ENCODE assay signal across 8 cellular contexts in genomic region chr15:51380999-51381806, GRCh38. TPM values are rescaled to one million over a fixed set of nuclear protein-coding genes. Genes with fewer than 3 reads are reported as not detected.
A peak's percentile ranks its signal among the peaks of the same experiment; 100 is the strongest.
DNase-seq lines count a peak whose midpoint lies in the region; ATAC-seq, FAIRE-seq and TF ChIP-seq lines count a peak whose summit lies in the region.

No MANE protein-coding gene starts in this region.

- no peak overlapping the region for H3K27ac ChIP-seq in HUES6 (ENCODE audit: low read depth, low read length)

- H3K27ac Mint-ChIP-seq in stimulated activated memory B cell treated with anti-CD40 and anti-IgM and Interleukin-4, amounts not matched to agents 10 μg/mL and 1 μg/mL and 100 μg/mL, for 72 hours, result no peak overlapping the region

- H3K9me3 ChIP-seq in HUES6 (ENCODE audit: control insufficient read depth, insufficient read depth, low read depth, low read length), result no peaks in the 10 kb centered on the region

- FAIRE-seq in bronchial epithelial cell (lab: Jason Lieb, UNC), result peak; percentile 83

- H3K4me3 ChIP-seq in HUES6 (ENCODE audit: low read depth, low read length), result 0 out of 2 replicates have a peak overlapping the region, but pooled peaks have one; percentile 5
- H3K4me3 ChIP-seq in bronchial epithelial cell (ENCODE audit: low read depth, low read length), result no peak overlapping the region
- no peak overlapping the region for H3K4me3 ChIP-seq in kidney epithelial cell (ENCODE audit: low read depth, low read length)

- no peak overlapping the region for H3K4me3 Mint-ChIP-seq in stimulated activated memory B cell treated with anti-CD40 and anti-IgM and Interleukin-4, amounts not matched to agents 10 μg/mL and 1 μg/mL and 100 μg/mL, for 72 hours

- peak; percentile 83 for TF ChIP-seq CTCF in bronchial epithelial cell (IDR thresholded peaks at IDR 0.05; ENCODE audit: insufficient read depth, low read length, severe bottlenecking)
- peak; percentile 78 for TF ChIP-seq CTCF in kidney epithelial cell (IDR thresholded peaks at IDR 0.05; ENCODE audit: insufficient read depth, low read length, poor library complexity, severe bottlenecking)

- H3K4me1 ChIP-seq in HUES6 (ENCODE audit: control insufficient read depth, insufficient read depth, low read length), result no peaks in the 10 kb centered on the region; the same call in 1 of the 2 replicates

- H3K27me3 ChIP-seq in HUES6 (ENCODE audit: control insufficient read depth, insufficient read depth, low read length), result peaks cover 3% of the 10 kb centered on the region; the same call in 1 of the 2 replicates
- H3K27me3 ChIP-seq in bronchial epithelial cell (ENCODE audit: control insufficient read depth, insufficient read depth, low read length), result peaks cover 3% of the 10 kb centered on the region
- no peaks in the 10 kb centered on the region for H3K27me3 ChIP-seq in kidney epithelial cell (ENCODE audit: control insufficient read depth, insufficient read depth, low read length)

- peaks cover 39% of the 10 kb centered on the region for H3K27me3 Mint-ChIP-seq in stimulated activated memory B cell treated with anti-CD40 and anti-IgM and Interleukin-4, amounts not matched to agents 10 μg/mL and 1 μg/mL and 100 μg/mL, for 72 hours

- H3K36me3 Mint-ChIP-seq in stimulated activated memory B cell treated with anti-CD40 and anti-IgM and Interleukin-4, amounts not matched to agents 10 μg/mL and 1 μg/mL and 100 μg/mL, for 72 hours, result no peaks in the 10 kb centered on the region

- H3K36me3 ChIP-seq in HUES6 (ENCODE audit: control insufficient read depth, insufficient read depth, low read length) (no peaks in the 10 kb centered on the region), bronchial epithelial cell (ENCODE audit: control insufficient read depth, insufficient read depth, low read length) (no peaks in the 10 kb centered on the region), kidney epithelial cell (ENCODE audit: control insufficient read depth, insufficient read depth, low read length) (no peaks in the 10 kb centered on the region)

- H3K4me1 Mint-ChIP-seq in stimulated activated memory B cell treated with anti-CD40 and anti-IgM and Interleukin-4, amounts not matched to agents 10 μg/mL and 1 μg/mL and 100 μg/mL, for 72 hours, result no peaks in the 10 kb centered on the region

- H3K9ac ChIP-seq in HUES6 (ENCODE audit: low read length), result no peak overlapping the region

- peak; percentile 82 to 83 for DNase-seq in NCI-H524 (lab: John Stamatoyannopoulos, UW)
- DNase-seq in NCI-H524 treated with DMSO at 0.1 percent for 48 hours (lab: John Stamatoyannopoulos, UW), result no peak
- DNase-seq in OCI-M1 (lab: John Stamatoyannopoulos, UW), result peak; percentile 85
- DNase-seq in bronchial epithelial cell (ENCODE audit: low read depth), result peak; percentile 70
- DNase-seq in kidney epithelial cell (ENCODE audit: low read depth), result no peak

- H3K9me3 Mint-ChIP-seq in stimulated activated memory B cell treated with anti-CD40 and anti-IgM and Interleukin-4, amounts not matched to agents 10 μg/mL and 1 μg/mL and 100 μg/mL, for 72 hours, result no peaks in the 10 kb centered on the region

- ATAC-seq in GM21381 (IDR thresholded peaks at IDR 0.05; ENCODE audit: unreplicated experiment), result peak; percentile 80
- peak; percentile 80 for ATAC-seq in stimulated activated memory B cell treated with anti-CD40 and anti-IgM and Interleukin-4, amounts not matched to agents 10 μg/mL and 1 μg/mL and 100 μg/mL, for 72 hours

RNA-seq across cellular contexts. Expression of gene GLDN, which starts 39.7 kb away (rescaled TPM):
- total RNA-seq in bronchial epithelial cell (0.13 and 0.26 TPM in 2 replicates), kidney epithelial cell (not detected in 2 replicates)

RNA-seq across cellular contexts. Expression of gene CYP19A1, which starts 42.8 kb away (rescaled TPM):
- total RNA-seq in bronchial epithelial cell, result not detected in 2 replicates
- total RNA-seq in kidney epithelial cell, result not detected in 2 replicates

Comparison
In these comparisons a context has a peak if more than half of its experiments do, and no peak if none do; other contexts are left out.
1. DNase-seq: peak in NCI-H524 (2 of 2), OCI-M1 (single experiment) and bronchial epithelial cell (single experiment); none in NCI-H524 treated with DMSO at 0.1 percent for 48 hours (single experiment) and kidney epithelial cell (single experiment).